Comparison of ENCODE assay signal across 8 cellular contexts in genomic region chr16:58264961-58265479, GRCh38. TPM values are rescaled to one million over a fixed set of nuclear protein-coding genes. Genes with fewer than 3 reads are reported as not detected.
DNase-seq lines count a peak whose midpoint lies in the region; ATAC-seq and TF ChIP-seq lines count a peak whose summit lies in the region.

No MANE protein-coding gene starts in this region.

- H3K27me3 ChIP-seq in MG63 = no peaks in the 10 kb centered on the region
- no peaks in the 10 kb centered on the region for H3K27me3 ChIP-seq in upper lobe of left lung

- no peak overlapping the region for H3K4me3 Mint-ChIP-seq in MCF 10A (ENCODE audit: unreplicated experiment)
- H3K4me3 Mint-ChIP-seq in natural killer cell treated with Interleukin-12 subunit alpha and Interleukin-12 subunit beta and Interleukin-15 and Interleukin-18, amount 100 ng/mL, for 72 hours = no peak overlapping the region

- CTCF ChIA-PET in MCF 10A (lab: Yijun Ruan, JAX) = interaction anchor here (1.1 to 1.7 kb wide), 2 partner anchors 43 to 309 kb away, joined by 6 read pairs; no protein-coding TSS in a partner anchor

- intact Hi-C loops in MCF 10A (cut with micrococcal nuclease) = no loop called here

- no peak for TF ChIP-seq EP300 in upper lobe of left lung (IDR thresholded peaks at IDR 0.05)

- H3K27me3 Mint-ChIP-seq in MCF 10A (ENCODE audit: insufficient read depth, unreplicated experiment) = no peaks in the 10 kb centered on the region
- peaks cover 2 to 8% of the 10 kb centered on the region in 2 donors for H3K27me3 Mint-ChIP-seq in natural killer cell treated with Interleukin-12 subunit alpha and Interleukin-12 subunit beta and Interleukin-15 and Interleukin-18, amount 100 ng/mL, for 72 hours

- H3K36me3 ChIP-seq in MG63 (peaks cover 13% of the 10 kb centered on the region), upper lobe of left lung (no peaks in the 10 kb centered on the region)

- peaks cover 6% of the 10 kb centered on the region for H3K36me3 Mint-ChIP-seq in MCF 10A (ENCODE audit: insufficient read depth, unreplicated experiment)
- no peaks in the 10 kb centered on the region for H3K36me3 Mint-ChIP-seq in natural killer cell treated with Interleukin-12 subunit alpha and Interleukin-12 subunit beta and Interleukin-15 and Interleukin-18, amount 100 ng/mL, for 72 hours

- BruUV-seq in MCF 10A (replicated peaks; lab: Mats Ljungman, UMichigan) = no TSS peak

- H3K4me1 Mint-ChIP-seq in MCF 10A (ENCODE audit: insufficient read depth, unreplicated experiment) = peaks cover 19% of the 10 kb centered on the region
- peaks cover 8 to 12% of the 10 kb centered on the region in 2 donors for H3K4me1 Mint-ChIP-seq in natural killer cell treated with Interleukin-12 subunit alpha and Interleukin-12 subunit beta and Interleukin-15 and Interleukin-18, amount 100 ng/mL, for 72 hours (ENCODE audit: low read depth in 2 of 2)

- H3K27ac Mint-ChIP-seq in MCF 10A (ENCODE audit: low read depth, unreplicated experiment) = peak overlapping the region; percentile 98
- peak overlapping the region in 1 of 2 donors; percentile 62 for H3K27ac Mint-ChIP-seq in natural killer cell treated with Interleukin-12 subunit alpha and Interleukin-12 subunit beta and Interleukin-15 and Interleukin-18, amount 100 ng/mL, for 72 hours

- no peak overlapping the region for H3K27ac ChIP-seq in upper lobe of left lung

- no peaks in the 10 kb centered on the region for H3K9me3 Mint-ChIP-seq in MCF 10A (ENCODE audit: unreplicated experiment)
- H3K9me3 Mint-ChIP-seq in natural killer cell treated with Interleukin-12 subunit alpha and Interleukin-12 subunit beta and Interleukin-15 and Interleukin-18, amount 100 ng/mL, for 72 hours = no peaks in the 10 kb centered on the region

- DNase-seq in EH (ENCODE audit: low read depth) (peak; percentile 80), MG63 (peak; percentile 83), MCF 10A (ENCODE audit: unreplicated experiment) (peak; percentile 86), NCI-H2227 treated with DMSO at 0.1 percent for 48 hours (lab: John Stamatoyannopoulos, UW) (no peak), upper lobe of left lung (no peak), NCI-H1930 (lab: John Stamatoyannopoulos, UW) (no peak)
- no peak for DNase-seq in natural killer cell treated with Interleukin-12 subunit alpha and Interleukin-12 subunit beta and Interleukin-15 and Interleukin-18, amount 100 ng/mL, for 72 hours (ENCODE audit: low spot score)

- H3K9me3 ChIP-seq in MG63 = no peaks in the 10 kb centered on the region
- H3K9me3 ChIP-seq in upper lobe of left lung = no peaks in the 10 kb centered on the region

- POLR2A ChIA-PET in MCF 10A (lab: Yijun Ruan, JAX) = interaction anchor here (0.6 to 4.9 kb wide), 5 partner anchors 15 to 21 kb away, joined by 3 to 25 read pairs (median 11); a partner anchor contains a TSS

- ATAC-seq in natural killer cell treated with Interleukin-12 subunit alpha and Interleukin-12 subunit beta and Interleukin-15 and Interleukin-18, amount 100 ng/mL, for 72 hours = peak; percentile 24 to 62
- no peak for ATAC-seq in upper lobe of left lung (ENCODE audit: low FRiP score in 2 of 2)
- ATAC-seq in GM19351 (IDR thresholded peaks at IDR 0.05; ENCODE audit: unreplicated experiment) = no peak

- WGBS in upper lobe of left lung, 2 donors = 90 to 94% methylated on average over 4 of the region's 4 CpGs

- no peak for TF ChIP-seq POLR2A in upper lobe of left lung (IDR thresholded peaks at IDR 0.05)

- H3K4me3 ChIP-seq in MG63 (no peak overlapping the region), upper lobe of left lung (no peak overlapping the region)

- TF ChIP-seq CTCF in MCF 10A (IDR thresholded peaks at IDR 0.05; ENCODE audit: unreplicated experiment) = no peak
- TF ChIP-seq CTCF in upper lobe of left lung (IDR thresholded peaks at IDR 0.05) = no peak

- H3K4me1 ChIP-seq in upper lobe of left lung = no peaks in the 10 kb centered on the region

RNA-seq across cellular contexts. Expression of gene PRSS54, which starts 29.8 kb away (rescaled TPM):
- total RNA-seq in MG63 (2014; rRNA removed; shearing (Covaris generic); ENCODE audit: low replicate concordance) = not detected in 2 replicates
- total RNA-seq in MCF 10A (2022) (not detected in 2 replicates), upper lobe of left lung (not detected)
- not detected for total RNA-seq in natural killer cell treated with Interleukin-12 subunit alpha and Interleukin-12 subunit beta and Interleukin-15 and Interleukin-18, amount 100 ng/mL, for 72 hours

Comparison
In these comparisons a context has a peak if more than half of its experiments do, and no peak if none do; other contexts are left out.
1. DNase-seq: peak in EH (single experiment), MG63 (single experiment) and MCF 10A (single experiment); none in natural killer cell treated with Interleukin-12 subunit alpha and Interleukin-12 subunit beta and Interleukin-15 and Interleukin-18, amount 100 ng/mL, for 72 hours (single experiment), NCI-H2227 treated with DMSO at 0.1 percent for 48 hours (single experiment), upper lobe of left lung (0 of 2) and NCI-H1930 (0 of 2).
2. ATAC-seq: peak in natural killer cell treated with Interleukin-12 subunit alpha and Interleukin-12 subunit beta and Interleukin-15 and Interleukin-18, amount 100 ng/mL, for 72 hours (2 of 2); none in upper lobe of left lung (0 of 2) and GM19351 (single experiment).